Comparison of ENCODE assay signal across 8 cellular contexts in genomic region chr19:40596608-40597328, GRCh38. TPM values are rescaled to one million over a fixed set of nuclear protein-coding genes. Genes with fewer than 3 reads are reported as not detected.
A peak's percentile ranks its signal among the peaks of the same experiment; 100 is the strongest.
DNase-seq lines count a peak whose midpoint lies in the region; ATAC-seq and TF ChIP-seq lines count a peak whose summit lies in the region.

No MANE protein-coding gene starts in this region.

- DNase-seq in Caki2 (ENCODE audit: low read depth) (peak; percentile 84), NCI-H1930 (lab: John Stamatoyannopoulos, UW) (peak; percentile 31 to 36), coronary artery (ENCODE audit: low spot score) (peak; percentile 84), foreskin melanocyte (no peak), T-cell (no peak)

- H3K36me3 Mint-ChIP-seq in nephron (ENCODE audit: low read depth) = peaks cover 4% of the 10 kb centered on the region
- H3K36me3 Mint-ChIP-seq in T-cell = no peaks in the 10 kb centered on the region

- peak overlapping the region; percentile 65 for H3K4me3 ChIP-seq in coronary artery

- H3K27ac ChIP-seq in coronary artery = no peak overlapping the region

- ATAC-seq in HG03039 (IDR thresholded peaks at IDR 0.05; ENCODE audit: unreplicated experiment) = no peak
- no peak for ATAC-seq in T-cell (replicated peaks in 1 of 4)
- ATAC-seq in GM19351 (IDR thresholded peaks at IDR 0.05; ENCODE audit: unreplicated experiment) = no peak

- CTCF ChIA-PET in T-cell (lab: Charles Lee) = no interaction called here

- POLR2A ChIA-PET in T-cell (lab: Charles Lee) = no interaction called here

- H3K4me1 Mint-ChIP-seq in nephron (peaks cover 23% of the 10 kb centered on the region), T-cell (peaks cover 37 to 44% (median 39%) of the 10 kb centered on the region in 3 donors)

- H3K27me3 Mint-ChIP-seq in nephron (ENCODE audit: low read depth) (peaks cover 38% of the 10 kb centered on the region), T-cell (peaks cover 18 to 37% of the 10 kb centered on the region in 2 donors)

- no peak overlapping the region for H3K27ac Mint-ChIP-seq in nephron
- H3K27ac Mint-ChIP-seq in T-cell = no peak overlapping the region

- no peaks in the 10 kb centered on the region for H3K9me3 Mint-ChIP-seq in nephron
- H3K9me3 Mint-ChIP-seq in T-cell = no peaks in the 10 kb centered on the region

- in situ Hi-C loops in Caki2 (cut with HindIII; ENCODE audit: low pct_unique_long_range_greater_than_20kb, low sequenced_read_pairs) = no loop called here

- no peak for TF ChIP-seq CTCF in coronary artery (IDR thresholded peaks at IDR 0.05)
- no peak for TF ChIP-seq CTCF in nephron (IDR thresholded peaks at IDR 0.05; ENCODE audit: unreplicated experiment in 3 of 3)

- peak overlapping the region in 2 of 3 experiments; percentile 26 to 88 for H3K4me3 Mint-ChIP-seq in nephron
- peak overlapping the region in 1 of 3 donors; percentile 52 for H3K4me3 Mint-ChIP-seq in T-cell

RNA-seq across cellular contexts. Expression of gene LTBP4, which starts 4.4 kb away (rescaled TPM):
- total RNA-seq in Caki2 (2014; rRNA removed; shearing (Covaris generic); ENCODE audit: low replicate concordance) = 47.7 and 129 TPM in 2 replicates
- 100 to 1,000 TPM in 4 of 5 donors, 10 to 100 TPM in 1; 90.9 to 215 (median 160) TPM for total RNA-seq in T-cell

RNA-seq across cellular contexts. Expression of gene SHKBP1, which starts 20.1 kb away (rescaled TPM):
- total RNA-seq in Caki2 (2014; rRNA removed; shearing (Covaris generic); ENCODE audit: low replicate concordance) = 92.6 and 137 TPM in 2 replicates
- 100 to 1,000 TPM; 117 to 153 (median 142) TPM for total RNA-seq in T-cell

Comparison
In these comparisons a context has a peak if more than half of its experiments do, and no peak if none do; other contexts are left out.
1. DNase-seq: peak in Caki2 (single experiment), NCI-H1930 (2 of 2) and coronary artery (single experiment); none in foreskin melanocyte (single experiment) and T-cell (0 of 34).